34 cellular contexts compared by ENCODE assay signal in genomic region chr10:126944191-126944590, GRCh38.
"Had no signal": no experiment of that assay in that cellular context is flagged by ENCODE, and none has a peak within 500 bp of the region (broad histone marks: within the 10 kb centered on the region; RNA-seq: fewer than 3 reads in every experiment).

No MANE protein-coding gene starts in this region.

- H3K4me2 ChIP-seq: neural progenitor cell, smooth muscle cell had no signal

- H3K9me3 ChIP-seq: esophagus muscularis mucosa, gastroesophageal sphincter, heart right ventricle, lower lobe of right lung, mucosa of descending colon, prostate gland, right atrium auricular region, suprapubic skin, thyroid gland, upper lobe of left lung had no signal

- H3K9ac ChIP-seq: neural progenitor cell, parathyroid adenoma had no signal

- H3K27me3 Mint-ChIP-seq: naive B cell; stimulated activated naive CD8-positive, alpha-beta T cell treated with anti-CD3 and anti-CD28 coated beads, Interleukin-15, amount 100 ng/mL, for 72 hours had no signal

- H3K36me3 ChIP-seq: gastroesophageal sphincter, lower lobe of right lung, neural progenitor cell, prostate gland, right atrium auricular region, suprapubic skin, thyroid gland, upper lobe of left lung had no signal

- DNase-seq: dorsolateral prefrontal cortex; effector CD4-positive, alpha-beta T cell; foreskin keratinocyte; glutamatergic neuron; heart right ventricle; hippocampal formation; left cardiac atrium; left ventricle myocardium superior; lower lobe of right lung; mucosa of descending colon; naive B cell; stimulated activated CD4-positive, alpha-beta T cell treated with anti-CD3 and anti-CD28 coated beads, Interleukin-12 subunit alpha, Interleukin-12 subunit beta, amount 100 ng/mL, for 4 hours; stimulated activated CD4-positive, alpha-beta T cell treated with anti-CD3 and anti-CD28 coated beads, Interleukin-1b, Interleukin-23, amount 100 ng/mL, for 48 hours; stimulated activated CD4-positive, alpha-beta T cell treated with anti-CD3 and anti-CD28 coated beads, Interleukin-4, amount 100 ng/mL, for 1 hour; stimulated activated CD8-positive, alpha-beta memory T cell treated with anti-CD3 and anti-CD28 coated beads, Interleukin-4, amount 100 ng/mL, for 48 hours; stimulated activated naive CD4-positive, alpha-beta T cell; stimulated activated naive CD8-positive, alpha-beta T cell treated with anti-CD3 and anti-CD28 coated beads, Interleukin-15, amount 100 ng/mL, for 72 hours; thyroid gland; upper lobe of left lung had no signal

- H3K9me3 Mint-ChIP-seq: natural killer cell treated with Interleukin-12 subunit alpha and Interleukin-12 subunit beta and Interleukin-15 and Interleukin-18, amount 100 ng/mL, for 72 hours had no signal

- H3K27me3 ChIP-seq: dorsolateral prefrontal cortex, esophagus muscularis mucosa, foreskin keratinocyte, gastroesophageal sphincter, heart right ventricle, neural progenitor cell, right atrium auricular region, suprapubic skin, thyroid gland, upper lobe of left lung had no signal

- H3K27ac ChIP-seq: esophagus muscularis mucosa, foreskin keratinocyte, gastroesophageal sphincter, heart right ventricle, lower lobe of right lung, neural progenitor cell, parathyroid adenoma, prostate gland, right atrium auricular region, suprapubic skin, thyroid gland, upper lobe of left lung had no signal

- FAIRE-seq: colon, endothelial cell of umbilical vein, islet of Langerhans, urothelium cell line had no signal

- H3K4me1 ChIP-seq: foreskin keratinocyte, lower lobe of right lung, parathyroid adenoma, prostate gland, right atrium auricular region, suprapubic skin, thyroid gland, upper lobe of left lung had no signal

- H3K4me1 Mint-ChIP-seq: mesothelial cell of epicardium; naive B cell; neural progenitor cell; stimulated activated naive CD8-positive, alpha-beta T cell treated with anti-CD3 and anti-CD28 coated beads, Interleukin-15, amount 100 ng/mL, for 72 hours had no signal

- ATAC-seq: foreskin keratinocyte; gastroesophageal sphincter; heart right ventricle; left cardiac atrium; left ventricle myocardium superior; lower lobe of right lung; mucosa of descending colon; sciatic nerve; stimulated activated naive CD8-positive, alpha-beta T cell treated with anti-CD3 and anti-CD28 coated beads, Interleukin-15, amount 100 ng/mL, for 72 hours had no signal

- H3K4me3 Mint-ChIP-seq: mesothelial cell of epicardium; naive B cell; natural killer cell treated with Interleukin-12 subunit alpha and Interleukin-12 subunit beta and Interleukin-15 and Interleukin-18, amount 100 ng/mL, for 72 hours; neural progenitor cell; stimulated activated naive CD8-positive, alpha-beta T cell treated with anti-CD3 and anti-CD28 coated beads, Interleukin-15, amount 100 ng/mL, for 72 hours had no signal

- H3K36me3 Mint-ChIP-seq: naive B cell; natural killer cell treated with Interleukin-12 subunit alpha and Interleukin-12 subunit beta and Interleukin-15 and Interleukin-18, amount 100 ng/mL, for 72 hours had no signal

- H3K4me3 ChIP-seq: dorsolateral prefrontal cortex, esophagus muscularis mucosa, gastroesophageal sphincter, heart right ventricle, lower lobe of right lung, mucosa of descending colon, neural progenitor cell, prostate gland, right atrium auricular region, smooth muscle cell, suprapubic skin, thyroid gland, upper lobe of left lung had no signal

- H2AFZ ChIP-seq: neural progenitor cell, parathyroid adenoma had no signal

- H3K27ac Mint-ChIP-seq: mesothelial cell of epicardium; naive B cell; natural killer cell treated with Interleukin-12 subunit alpha and Interleukin-12 subunit beta and Interleukin-15 and Interleukin-18, amount 100 ng/mL, for 72 hours; neural progenitor cell had no signal
